ENCODE assay signal across 1 cellular context in the genomic region with DNA sequence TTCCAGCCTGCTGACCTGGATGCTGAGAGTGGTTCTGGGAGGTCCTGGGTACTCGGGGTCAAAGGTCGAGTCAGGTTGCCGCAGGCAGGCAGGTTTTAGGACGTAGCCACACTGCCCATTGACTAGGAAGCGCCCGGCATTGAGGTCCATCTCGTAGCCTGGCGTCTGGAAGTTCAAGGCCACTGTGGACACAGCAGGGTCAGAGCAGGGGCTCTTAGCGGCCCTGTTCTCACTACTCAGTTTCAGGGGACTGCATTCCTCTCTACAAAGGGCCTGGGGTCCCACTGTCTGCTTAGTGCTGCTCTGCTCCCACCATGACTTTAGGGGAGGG.
TF ChIP-seq lines count a peak whose summit lies in the region.

No MANE protein-coding gene starts in this region.

TF ChIP-seq in HepG2, 621 proteins besides CTCF, POLR2A, EP300 and RAD21 (continued from another document and continues in another):
- TF ChIP-seq NFAT5 (CRISPR knock-in tag; IDR thresholded peaks at IDR 0.05) = no peak
- no peak for TF ChIP-seq NFYC (CRISPR knock-in tag; IDR thresholded peaks at IDR 0.05)
- TF ChIP-seq ZNF10 (CRISPR knock-in tag; IDR thresholded peaks at IDR 0.05; ENCODE audit: borderline replicate concordance, low read depth) = no peak
- no peak for TF ChIP-seq ZSCAN12 (CRISPR knock-in tag; IDR thresholded peaks at IDR 0.05)
- TF ChIP-seq HNF4A (CRISPR knock-in tag; IDR thresholded peaks at IDR 0.05) = peak; percentile 82
- TF ChIP-seq KLF13 (CRISPR knock-in tag; IDR thresholded peaks at IDR 0.05) = no peak
- TF ChIP-seq, protein P1, sequence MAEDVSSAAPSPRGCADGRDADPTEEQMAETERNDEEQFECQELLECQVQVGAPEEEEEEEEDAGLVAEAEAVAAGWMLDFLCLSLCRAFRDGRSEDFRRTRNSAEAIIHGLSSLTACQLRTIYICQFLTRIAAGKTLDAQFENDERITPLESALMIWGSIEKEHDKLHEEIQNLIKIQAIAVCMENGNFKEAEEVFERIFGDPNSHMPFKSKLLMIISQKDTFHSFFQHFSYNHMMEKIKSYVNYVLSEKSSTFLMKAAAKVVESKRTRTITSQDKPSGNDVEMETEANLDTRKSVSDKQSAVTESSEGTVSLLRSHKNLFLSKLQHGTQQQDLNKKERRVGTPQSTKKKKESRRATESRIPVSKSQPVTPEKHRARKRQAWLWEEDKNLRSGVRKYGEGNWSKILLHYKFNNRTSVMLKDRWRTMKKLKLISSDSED (CRISPR knock-in tag; IDR thresholded peaks at IDR 0.05) = no peak
- TF ChIP-seq HOXA9 (CRISPR knock-in tag; IDR thresholded peaks at IDR 0.05; ENCODE audit: borderline replicate concordance) = no peak
- no peak for TF ChIP-seq SIN3B (IDR thresholded peaks at IDR 0.05; ENCODE audit: low read length)
- TF ChIP-seq KLF12 (CRISPR knock-in tag; IDR thresholded peaks at IDR 0.05; ENCODE audit: borderline replicate concordance) = no peak
- no peak for TF ChIP-seq PAX8 (CRISPR knock-in tag; IDR thresholded peaks at IDR 0.05; ENCODE audit: borderline replicate concordance)
- no peak for TF ChIP-seq ZNF678 (CRISPR knock-in tag; IDR thresholded peaks at IDR 0.05)
- no peak for TF ChIP-seq ZMYM2 (CRISPR knock-in tag; IDR thresholded peaks at IDR 0.05)
- TF ChIP-seq SKI (IDR thresholded peaks at IDR 0.05; ENCODE audit: partially characterized antibody) = peak; percentile 81
- TF ChIP-seq RXRA (CRISPR knock-in tag; IDR thresholded peaks at IDR 0.05) = peak; percentile 93
- TF ChIP-seq IRF9 (CRISPR knock-in tag; IDR thresholded peaks at IDR 0.05; ENCODE audit: borderline replicate concordance) = 0 out of 2 replicates have a peak, but pooled peaks have one; percentile 20
- TF ChIP-seq, protein P2, sequence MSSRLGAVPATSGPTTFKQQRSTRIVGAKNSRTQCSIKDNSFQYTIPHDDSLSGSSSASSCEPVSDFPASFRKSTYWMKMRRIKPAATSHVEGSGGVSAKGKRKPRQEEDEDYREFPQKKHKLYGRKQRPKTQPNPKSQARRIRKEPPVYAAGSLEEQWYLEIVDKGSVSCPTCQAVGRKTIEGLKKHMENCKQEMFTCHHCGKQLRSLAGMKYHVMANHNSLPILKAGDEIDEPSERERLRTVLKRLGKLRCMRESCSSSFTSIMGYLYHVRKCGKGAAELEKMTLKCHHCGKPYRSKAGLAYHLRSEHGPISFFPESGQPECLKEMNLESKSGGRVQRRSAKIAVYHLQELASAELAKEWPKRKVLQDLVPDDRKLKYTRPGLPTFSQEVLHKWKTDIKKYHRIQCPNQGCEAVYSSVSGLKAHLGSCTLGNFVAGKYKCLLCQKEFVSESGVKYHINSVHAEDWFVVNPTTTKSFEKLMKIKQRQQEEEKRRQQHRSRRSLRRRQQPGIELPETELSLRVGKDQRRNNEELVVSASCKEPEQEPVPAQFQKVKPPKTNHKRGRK (CRISPR knock-in tag; IDR thresholded peaks at IDR 0.05) = no peak
- no peak for TF ChIP-seq POGZ (CRISPR knock-in tag; IDR thresholded peaks at IDR 0.05)
- TF ChIP-seq SMARCE1 (IDR thresholded peaks at IDR 0.05; ENCODE audit: borderline replicate concordance) = no peak
- TF ChIP-seq, protein P3, sequence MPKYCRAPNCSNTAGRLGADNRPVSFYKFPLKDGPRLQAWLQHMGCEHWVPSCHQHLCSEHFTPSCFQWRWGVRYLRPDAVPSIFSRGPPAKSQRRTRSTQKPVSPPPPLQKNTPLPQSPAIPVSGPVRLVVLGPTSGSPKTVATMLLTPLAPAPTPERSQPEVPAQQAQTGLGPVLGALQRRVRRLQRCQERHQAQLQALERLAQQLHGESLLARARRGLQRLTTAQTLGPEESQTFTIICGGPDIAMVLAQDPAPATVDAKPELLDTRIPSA (CRISPR knock-in tag; IDR thresholded peaks at IDR 0.05; ENCODE audit: borderline replicate concordance) = no peak
- TF ChIP-seq HNRNPLL (IDR thresholded peaks at IDR 0.05; ENCODE audit: low read depth, low read length, poor library complexity, severe bottlenecking) = peak; percentile 8
- TF ChIP-seq THAP9 (CRISPR knock-in tag; IDR thresholded peaks at IDR 0.05; ENCODE audit: borderline replicate concordance) = 0 out of 2 replicates have a peak, but pooled peaks have one; percentile 25
- no peak for TF ChIP-seq ARID2 (CRISPR knock-in tag; IDR thresholded peaks at IDR 0.05; ENCODE audit: borderline replicate concordance)
- TF ChIP-seq ATRX (CRISPR knock-in tag; IDR thresholded peaks at IDR 0.05; ENCODE audit: borderline replicate concordance) = no peak
- TF ChIP-seq, protein P4, sequence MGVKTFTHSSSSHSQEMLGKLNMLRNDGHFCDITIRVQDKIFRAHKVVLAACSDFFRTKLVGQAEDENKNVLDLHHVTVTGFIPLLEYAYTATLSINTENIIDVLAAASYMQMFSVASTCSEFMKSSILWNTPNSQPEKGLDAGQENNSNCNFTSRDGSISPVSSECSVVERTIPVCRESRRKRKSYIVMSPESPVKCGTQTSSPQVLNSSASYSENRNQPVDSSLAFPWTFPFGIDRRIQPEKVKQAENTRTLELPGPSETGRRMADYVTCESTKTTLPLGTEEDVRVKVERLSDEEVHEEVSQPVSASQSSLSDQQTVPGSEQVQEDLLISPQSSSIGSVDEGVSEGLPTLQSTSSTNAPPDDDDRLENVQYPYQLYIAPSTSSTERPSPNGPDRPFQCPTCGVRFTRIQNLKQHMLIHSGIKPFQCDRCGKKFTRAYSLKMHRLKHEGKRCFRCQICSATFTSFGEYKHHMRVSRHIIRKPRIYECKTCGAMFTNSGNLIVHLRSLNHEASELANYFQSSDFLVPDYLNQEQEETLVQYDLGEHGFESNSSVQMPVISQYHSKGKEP (CRISPR knock-in tag; IDR thresholded peaks at IDR 0.05) = no peak
- TF ChIP-seq HMG20B (CRISPR knock-in tag; conservative IDR thresholded peaks at IDR 0.05) = no peak
- TF ChIP-seq RXRB (CRISPR knock-in tag; IDR thresholded peaks at IDR 0.05; ENCODE audit: borderline replicate concordance) = peak; percentile 69; the same call in 1 of the 2 replicates
- peak; percentile 48 for TF ChIP-seq BCL6 (CRISPR knock-in tag; IDR thresholded peaks at IDR 0.05)
- TF ChIP-seq ZNF501 (CRISPR knock-in tag; IDR thresholded peaks at IDR 0.05) = no peak
- TF ChIP-seq DMTF1 (CRISPR knock-in tag; IDR thresholded peaks at IDR 0.05) = no peak
- no peak for TF ChIP-seq CEBPB (IDR thresholded peaks at IDR 0.05; ENCODE audit: borderline replicate concordance, low read depth, low read length)
- no peak for TF ChIP-seq PBX2 (CRISPR knock-in tag; IDR thresholded peaks at IDR 0.05)
- TF ChIP-seq MED8 (CRISPR knock-in tag; IDR thresholded peaks at IDR 0.05; ENCODE audit: insufficient replicate concordance) = no peak
- TF ChIP-seq, protein P5, sequence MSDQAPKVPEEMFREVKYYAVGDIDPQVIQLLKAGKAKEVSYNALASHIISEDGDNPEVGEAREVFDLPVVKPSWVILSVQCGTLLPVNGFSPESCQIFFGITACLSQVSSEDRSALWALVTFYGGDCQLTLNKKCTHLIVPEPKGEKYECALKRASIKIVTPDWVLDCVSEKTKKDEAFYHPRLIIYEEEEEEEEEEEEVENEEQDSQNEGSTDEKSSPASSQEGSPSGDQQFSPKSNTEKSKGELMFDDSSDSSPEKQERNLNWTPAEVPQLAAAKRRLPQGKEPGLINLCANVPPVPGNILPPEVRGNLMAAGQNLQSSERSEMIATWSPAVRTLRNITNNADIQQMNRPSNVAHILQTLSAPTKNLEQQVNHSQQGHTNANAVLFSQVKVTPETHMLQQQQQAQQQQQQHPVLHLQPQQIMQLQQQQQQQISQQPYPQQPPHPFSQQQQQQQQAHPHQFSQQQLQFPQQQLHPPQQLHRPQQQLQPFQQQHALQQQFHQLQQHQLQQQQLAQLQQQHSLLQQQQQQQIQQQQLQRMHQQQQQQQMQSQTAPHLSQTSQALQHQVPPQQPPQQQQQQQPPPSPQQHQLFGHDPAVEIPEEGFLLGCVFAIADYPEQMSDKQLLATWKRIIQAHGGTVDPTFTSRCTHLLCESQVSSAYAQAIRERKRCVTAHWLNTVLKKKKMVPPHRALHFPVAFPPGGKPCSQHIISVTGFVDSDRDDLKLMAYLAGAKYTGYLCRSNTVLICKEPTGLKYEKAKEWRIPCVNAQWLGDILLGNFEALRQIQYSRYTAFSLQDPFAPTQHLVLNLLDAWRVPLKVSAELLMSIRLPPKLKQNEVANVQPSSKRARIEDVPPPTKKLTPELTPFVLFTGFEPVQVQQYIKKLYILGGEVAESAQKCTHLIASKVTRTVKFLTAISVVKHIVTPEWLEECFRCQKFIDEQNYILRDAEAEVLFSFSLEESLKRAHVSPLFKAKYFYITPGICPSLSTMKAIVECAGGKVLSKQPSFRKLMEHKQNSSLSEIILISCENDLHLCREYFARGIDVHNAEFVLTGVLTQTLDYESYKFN (CRISPR knock-in tag; conservative IDR thresholded peaks at IDR 0.05) = peak; percentile 53
- no peak for TF ChIP-seq ZNF343 (CRISPR knock-in tag; IDR thresholded peaks at IDR 0.05)
- no peak for TF ChIP-seq IRX3 (CRISPR knock-in tag; IDR thresholded peaks at IDR 0.05; ENCODE audit: borderline replicate concordance, low read depth)
